In genomic region chr13:97234742-97235141, GRCh38 we compare ENCODE assay signal across 1 cellular context.
TF ChIP-seq lines count a peak whose summit lies in the region.

No MANE protein-coding gene starts in this region.

TF ChIP-seq in SK-N-SH treated with all-trans-retinoic acid at 6 μM for 48 hours, 23 proteins besides CTCF, POLR2A, EP300 and RAD21 (continued from another document):
- TF ChIP-seq, protein P1, sequence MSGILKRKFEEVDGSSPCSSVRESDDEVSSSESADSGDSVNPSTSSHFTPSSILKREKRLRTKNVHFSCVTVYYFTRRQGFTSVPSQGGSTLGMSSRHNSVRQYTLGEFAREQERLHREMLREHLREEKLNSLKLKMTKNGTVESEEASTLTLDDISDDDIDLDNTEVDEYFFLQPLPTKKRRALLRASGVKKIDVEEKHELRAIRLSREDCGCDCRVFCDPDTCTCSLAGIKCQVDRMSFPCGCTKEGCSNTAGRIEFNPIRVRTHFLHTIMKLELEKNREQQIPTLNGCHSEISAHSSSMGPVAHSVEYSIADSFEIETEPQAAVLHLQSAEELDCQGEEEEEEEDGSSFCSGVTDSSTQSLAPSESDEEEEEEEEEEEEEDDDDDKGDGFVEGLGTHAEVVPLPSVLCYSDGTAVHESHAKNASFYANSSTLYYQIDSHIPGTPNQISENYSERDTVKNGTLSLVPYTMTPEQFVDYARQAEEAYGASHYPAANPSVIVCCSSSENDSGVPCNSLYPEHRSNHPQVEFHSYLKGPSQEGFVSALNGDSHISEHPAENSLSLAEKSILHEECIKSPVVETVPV (CRISPR knock-in tag; IDR thresholded peaks at IDR 0.05) = no peak
